ENCODE assay signal across 19 cellular contexts in the genomic region with DNA sequence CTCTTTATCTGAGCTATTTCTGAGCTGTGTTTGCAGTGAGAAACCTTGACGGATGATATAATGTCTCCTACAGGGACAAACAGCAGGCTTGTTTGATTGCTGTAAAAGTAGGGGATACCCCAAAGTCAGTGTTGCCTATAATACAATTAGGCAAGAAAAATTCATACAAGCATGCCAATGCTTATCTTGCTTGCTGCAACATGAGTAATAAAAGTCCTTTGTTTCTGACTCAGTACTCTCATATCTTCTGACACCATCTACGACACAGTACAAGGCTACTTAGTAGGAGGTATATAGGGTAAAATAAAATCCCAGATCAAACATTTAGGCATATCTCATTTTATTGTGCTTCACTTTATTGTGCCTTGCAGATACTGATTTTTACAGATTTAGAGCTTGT. TPM values are rescaled to one million over a fixed set of nuclear protein-coding genes. Genes with fewer than 3 reads are reported as not detected.
DNase-seq lines count a peak whose midpoint lies in the region; ATAC-seq and TF ChIP-seq lines count a peak whose summit lies in the region.
"Had no signal": no experiment of that assay in that cellular context is flagged by ENCODE, and none has a peak within 500 bp of the region (broad histone marks: within the 10 kb centered on the region; RNA-seq: fewer than 3 reads in every experiment).

No MANE protein-coding gene starts in this region.

- H3K27me3 Mint-ChIP-seq in neural progenitor cell (ENCODE audit: insufficient read depth, low read depth), result no peaks in the 10 kb centered on the region
- H3K27me3 Mint-ChIP-seq: activated naive CD4-positive, alpha-beta T cell treated with anti-CD3 and anti-CD28 coated beads, Interleukin-2, amount 50 U/mL, for 24 hours had no signal

- no peak overlapping the region for H3K9ac ChIP-seq in neural progenitor cell
- H3K9ac ChIP-seq: parathyroid adenoma had no signal

- peaks cover 7% of the 10 kb centered on the region for H3K9me3 Mint-ChIP-seq in neural progenitor cell
- H3K9me3 Mint-ChIP-seq: activated naive CD4-positive, alpha-beta T cell treated with anti-CD3 and anti-CD28 coated beads, Interleukin-2, amount 50 U/mL, for 24 hours; natural killer cell had no signal

- H3K4me2 ChIP-seq in neural progenitor cell, result no peak overlapping the region

- H3K36me3 ChIP-seq in psoas muscle (ENCODE audit: insufficient read depth in 1 of 2, low read depth in 1 of 2) (no peaks in the 10 kb centered on the region), neural progenitor cell (no peaks in the 10 kb centered on the region)

- H3K4me3 ChIP-seq in psoas muscle (no peak overlapping the region), neural progenitor cell (no peak overlapping the region)
- H3K4me3 ChIP-seq: coronary artery had no signal

- ATAC-seq in GM18498 (IDR thresholded peaks at IDR 0.05; ENCODE audit: unreplicated experiment) (peak; percentile 58), GM18870 (IDR thresholded peaks at IDR 0.05; ENCODE audit: unreplicated experiment) (peak; percentile 78), GM21786 (IDR thresholded peaks at IDR 0.05; ENCODE audit: unreplicated experiment) (peak; percentile 45), HG03354 (IDR thresholded peaks at IDR 0.05; ENCODE audit: poor library complexity, severe bottlenecking, unreplicated experiment) (peak; percentile 55), psoas muscle (no peak), HG02571 (IDR thresholded peaks at IDR 0.05; ENCODE audit: unreplicated experiment) (no peak), left colon (no peak)
- ATAC-seq: natural killer cell had no signal

- no peak overlapping the region for H3K27ac Mint-ChIP-seq in neural progenitor cell
- H3K27ac Mint-ChIP-seq: activated naive CD4-positive, alpha-beta T cell treated with anti-CD3 and anti-CD28 coated beads, Interleukin-2, amount 50 U/mL, for 24 hours; natural killer cell had no signal

- 90 to 95% (median 92%) methylated on average over 2 of the region's 2 CpGs for WGBS in psoas muscle, 3 donors

- no peaks in the 10 kb centered on the region for H3K79me2 ChIP-seq in neural progenitor cell (ENCODE audit: low read depth)
- H3K79me2 ChIP-seq: parathyroid adenoma had no signal

- H3K4me1 ChIP-seq in psoas muscle (no peaks in the 10 kb centered on the region), neural progenitor cell (no peaks in the 10 kb centered on the region)
- H3K4me1 ChIP-seq: parathyroid adenoma had no signal

- H3K27ac ChIP-seq in psoas muscle, result no peak overlapping the region
- no peak overlapping the region for H3K27ac ChIP-seq in neural progenitor cell
- H3K27ac ChIP-seq: coronary artery, parathyroid adenoma had no signal

- H3K36me3 Mint-ChIP-seq in neural progenitor cell, result peaks cover 33% of the 10 kb centered on the region
- H3K36me3 Mint-ChIP-seq: activated naive CD4-positive, alpha-beta T cell treated with anti-CD3 and anti-CD28 coated beads, Interleukin-2, amount 50 U/mL, for 24 hours; natural killer cell had no signal

- H2AFZ ChIP-seq in neural progenitor cell (replicated peaks), result no peak overlapping the region
- H2AFZ ChIP-seq: parathyroid adenoma had no signal

- no peaks in the 10 kb centered on the region for H4K20me1 ChIP-seq in neural progenitor cell (ENCODE audit: low read depth)

- H3K27me3 ChIP-seq in psoas muscle (ENCODE audit: insufficient read depth in 3 of 3, low read length in 2 of 3) (no peaks in the 10 kb centered on the region), neural progenitor cell (no peaks in the 10 kb centered on the region)

- DNase-seq in psoas muscle (no peak), left colon (no peak), neural progenitor cell (ENCODE audit: low spot score) (no peak)
- DNase-seq: C1 segment of cervical spinal cord; DMS 273 treated with DMSO at 0.1 percent for 48 hours; kidney glomerular epithelial cell; natural killer cell; NCI-H1930; NCI-H446; stimulated activated CD4-positive, alpha-beta T cell treated with anti-CD3 and anti-CD28 coated beads, Interleukin-2, amount 100 ng/mL, for 24 hours; SW 1271 had no signal

- TF ChIP-seq CTCF in psoas muscle (IDR thresholded peaks at IDR 0.05) (no peak), neural progenitor cell (IDR thresholded peaks at IDR 0.05) (no peak)

- no peak overlapping the region for H3K4me3 Mint-ChIP-seq in neural progenitor cell
- H3K4me3 Mint-ChIP-seq: activated naive CD4-positive, alpha-beta T cell treated with anti-CD3 and anti-CD28 coated beads, Interleukin-2, amount 50 U/mL, for 24 hours; natural killer cell had no signal

- H3F3A ChIP-seq in neural progenitor cell (ENCODE audit: low read depth), result no peaks in the 10 kb centered on the region

- peaks cover 8% of the 10 kb centered on the region for H3K4me1 Mint-ChIP-seq in neural progenitor cell
- H3K4me1 Mint-ChIP-seq: activated naive CD4-positive, alpha-beta T cell treated with anti-CD3 and anti-CD28 coated beads, Interleukin-2, amount 50 U/mL, for 24 hours; natural killer cell had no signal

- intact Hi-C loops in psoas muscle (cut with DNase I) (no loop called here), left colon (cut with DNase I, micrococcal nuclease) (no loop called here)

- no peaks in the 10 kb centered on the region for H3K9me3 ChIP-seq in psoas muscle
- no peaks in the 10 kb centered on the region for H3K9me3 ChIP-seq in neural progenitor cell (ENCODE audit: low read depth)

RNA-seq across cellular contexts. Expression of a gene that starts 33.0 kb away (rescaled TPM):
- 1 to 10 TPM; 2.0 to 7.5 (median 3.5) TPM for total RNA-seq in psoas muscle
- polyA plus RNA-seq in psoas muscle, result under 1 TPM; 0.07 to 0.44 (median 0.25) TPM
- total RNA-seq in left colon, result under 1 TPM; 0.18 to 0.70 TPM
- total RNA-seq in neural progenitor cell (ENCODE audit: low replicate concordance), result 0.59 and 1.5 TPM in 2 replicates

Comparison
In these comparisons a context has a peak if more than half of its experiments do, and no peak if none do; other contexts are left out.
1. ATAC-seq: peak in GM18498 (single experiment), GM18870 (single experiment), GM21786 (single experiment) and HG03354 (single experiment); none in psoas muscle (0 of 4), HG02571 (single experiment) and left colon (single experiment).